Comparison of ENCODE assay signal across 9 cellular contexts in genomic region chr21:38807987-38808386, GRCh38. TPM values are rescaled to one million over a fixed set of nuclear protein-coding genes. Genes with fewer than 3 reads are reported as not detected.
DNase-seq lines count a peak whose midpoint lies in the region; ATAC-seq, FAIRE-seq and TF ChIP-seq lines count a peak whose summit lies in the region.
"Had no signal": no experiment of that assay in that cellular context is flagged by ENCODE, and none has a peak within 500 bp of the region (broad histone marks: within the 10 kb centered on the region; RNA-seq: fewer than 3 reads in every experiment).

No MANE protein-coding gene starts in this region.

- intact Hi-C loops in HepG2 (cut with micrococcal nuclease; ENCODE audit: unreplicated experiment): loop anchor here (2.0 to 10.0 kb wide), 4 partner anchors 41 to 327 kb away; no protein-coding TSS in a partner anchor

- FAIRE-seq in HepG2 (lab: Jason Lieb, UNC): no peak

- DNase-seq in activated T-cell treated with anti-CD3 and anti-CD28 coated beads, Interleukin-2, amount 50 U/mL, for 24 hours: no peak
- DNase-seq in activated T-cell treated with anti-CD3 and anti-CD28 coated beads for 4 hours: no peak
- DNase-seq in adipocyte (ENCODE audit: low read depth): no peak
- no peak for DNase-seq in HepG2 (ENCODE audit: low spot score)
- DNase-seq in pons (ENCODE audit: low spot score): no peak
- DNase-seq: DMS79 had no signal

- peaks cover 67% of the 10 kb centered on the region for H3K79me2 ChIP-seq in HepG2 (ENCODE audit: insufficient read depth, low read length)

- ATAC-seq in HepG2: no peak
- ATAC-seq in HG03571 (IDR thresholded peaks at IDR 0.05; ENCODE audit: unreplicated experiment): no peak
- no peak for ATAC-seq in HG02623 (IDR thresholded peaks at IDR 0.05; ENCODE audit: unreplicated experiment)

- TF ChIP-seq CTCF in HepG2 (CRISPR knock-in tag; IDR thresholded peaks at IDR 0.05): no peak

- H3K9ac ChIP-seq in adipocyte (ENCODE audit: low read length) (no peak overlapping the region), HepG2 (ENCODE audit: insufficient read depth, low read depth, low read length) (peak overlapping the region; percentile 97)

- WGBS in HepG2 (ENCODE audit: low lambda C conversion rate): 28% methylated on average over 2 of the region's 5 CpGs
- WGBS in thymus: 14% methylated on average over 5 of the region's 5 CpGs

- in situ Hi-C loops in HepG2 (cut with HindIII; ENCODE audit: extremely low pct_ligation_motif_present, low pct_unique_long_range_greater_than_20kb): loop anchor here (10.0 kb wide), 1 partner anchor 317 kb away; no protein-coding TSS in a partner anchor

- peaks cover 64% of the 10 kb centered on the region for H3K4me1 Mint-ChIP-seq in activated T-cell treated with anti-CD3 and anti-CD28 coated beads, Interleukin-2, amount 50 U/mL, for 24 hours (ENCODE audit: low read depth)

- CTCF ChIA-PET in HepG2 (lab: Yijun Ruan, JAX; ENCODE audit: low intra/inter-chr PET ratio, low total read pairs): no interaction called here

- peaks cover 25% of the 10 kb centered on the region for H3K4me1 ChIP-seq in adipocyte (ENCODE audit: control insufficient read depth, insufficient read depth, low read length)
- H3K4me1 ChIP-seq in HepG2 (ENCODE audit: insufficient read depth, low read length): peaks cover 78% of the 10 kb centered on the region
- H3K4me1 ChIP-seq in thymus (ENCODE audit: control insufficient read depth, insufficient read depth, low read length): peaks cover 11% of the 10 kb centered on the region

- POLR2A ChIA-PET in HepG2 (lab: Yijun Ruan, JAX): interaction anchor here (1.0 to 3.5 kb wide), 10 partner anchors 8 to 158 kb away, joined by 3 to 33 read pairs (median 4); no protein-coding TSS in a partner anchor

- no peak for TF ChIP-seq RAD21 in HepG2 (CRISPR knock-in tag; IDR thresholded peaks at IDR 0.05)

- no peak for TF ChIP-seq EP300 in HepG2 (IDR thresholded peaks at IDR 0.05; ENCODE audit: low read depth in 2 of 2, low read length in 2 of 2)
- no peak for TF ChIP-seq EP300 in HepG2 (CRISPR knock-in tag; IDR thresholded peaks at IDR 0.05; ENCODE audit: borderline replicate concordance)

- H3K4me3 Mint-ChIP-seq in activated T-cell treated with anti-CD3 and anti-CD28 coated beads, Interleukin-2, amount 50 U/mL, for 24 hours: peak overlapping the region; percentile 92

- H3K4me2 ChIP-seq in HepG2 (ENCODE audit: low read depth, low read length): peak overlapping the region; percentile 85

- no peaks in the 10 kb centered on the region for H3K9me3 Mint-ChIP-seq in activated T-cell treated with anti-CD3 and anti-CD28 coated beads, Interleukin-2, amount 50 U/mL, for 24 hours

- peaks cover 65% of the 10 kb centered on the region for H3K36me3 Mint-ChIP-seq in activated T-cell treated with anti-CD3 and anti-CD28 coated beads, Interleukin-2, amount 50 U/mL, for 24 hours (ENCODE audit: low read depth)

- H3K27me3 Mint-ChIP-seq in activated T-cell treated with anti-CD3 and anti-CD28 coated beads, Interleukin-2, amount 50 U/mL, for 24 hours: peaks cover 3% of the 10 kb centered on the region

- H2AFZ ChIP-seq in HepG2 (ENCODE audit: low read length): no peak overlapping the region

- peak in 1 of 2 experiments; percentile 10; a peak in 1 of 4 replicates for TF ChIP-seq POLR2A in HepG2 (IDR thresholded peaks at IDR 0.05; ENCODE audit: insufficient read depth in 1 of 2, low read depth in 2 of 2, low read length in 2 of 2)

- peak overlapping the region; percentile 90 for H3K4me3 ChIP-seq in adipocyte (ENCODE audit: low read length)
- peak overlapping the region; percentile 88 to 98 (median 96) for H3K4me3 ChIP-seq in HepG2 (replicated peaks in 1 of 3; ENCODE audit: insufficient read depth in 1 of 3, low read depth in 2 of 3, low read length in 3 of 3)
- H3K4me3 ChIP-seq in thymus (ENCODE audit: low read length): peak overlapping the region; percentile 88

- H3K27me3 ChIP-seq in adipocyte (replicated peaks; ENCODE audit: control insufficient read depth, insufficient read depth, low read length) (no peaks in the 10 kb centered on the region), HepG2 (ENCODE audit: control insufficient read depth in 1 of 2, insufficient read depth in 2 of 2, low read length in 2 of 2) (no peaks in the 10 kb centered on the region; a peak in 1 of 5 replicates), thymus (ENCODE audit: control insufficient read depth, insufficient read depth) (no peaks in the 10 kb centered on the region)

- H4K20me1 ChIP-seq in HepG2 (ENCODE audit: insufficient read depth, low read length): peaks cover 49% of the 10 kb centered on the region

- H3K27ac ChIP-seq in HepG2 (ENCODE audit: extremely low read length, insufficient read depth, low read length) (peak overlapping the region; percentile 75), thymus (ENCODE audit: low read depth) (no peak overlapping the region)

- BruUV-seq in HepG2 (replicated peaks; lab: Mats Ljungman, UMichigan): no TSS peak

- H3K9me3 ChIP-seq in adipocyte (ENCODE audit: control insufficient read depth, low read length): no peaks in the 10 kb centered on the region
- H3K9me3 ChIP-seq in HepG2 (ENCODE audit: low read length): no peaks in the 10 kb centered on the region
- H3K9me3 ChIP-seq in thymus (ENCODE audit: control insufficient read depth): no peaks in the 10 kb centered on the region

- peaks cover 13% of the 10 kb centered on the region for H3K36me3 ChIP-seq in adipocyte (ENCODE audit: control insufficient read depth, insufficient read depth, low read length, severe bottlenecking)
- peaks cover 11 to 39% of the 10 kb centered on the region in 2 experiments for H3K36me3 ChIP-seq in HepG2 (replicated peaks in 1 of 2; ENCODE audit: control insufficient read depth in 1 of 2, insufficient read depth in 2 of 2, low read length in 2 of 2)
- peaks cover 8% of the 10 kb centered on the region for H3K36me3 ChIP-seq in thymus (ENCODE audit: control insufficient read depth, insufficient read depth)

- H3K27ac Mint-ChIP-seq in activated T-cell treated with anti-CD3 and anti-CD28 coated beads, Interleukin-2, amount 50 U/mL, for 24 hours: peak overlapping the region; percentile 94

TF ChIP-seq in HepG2, 621 proteins besides CTCF, POLR2A, EP300 and RAD21 (continues in another document):
- TF ChIP-seq DZIP1 (CRISPR knock-in tag; IDR thresholded peaks at IDR 0.05) (no peak), HMGXB4 (CRISPR knock-in tag; IDR thresholded peaks at IDR 0.05; ENCODE audit: borderline replicate concordance in 1 of 2, low read depth in 1 of 2) (0 out of 4 replicates have a peak, but pooled peaks of 1 of the 2 experiments have one; percentile 28)

RNA-seq across cellular contexts. Expression of gene ETS2, which starts 2.3 kb away (rescaled TPM):
- total RNA-seq in HepG2 (2016; rRNA removed; fragmentation: Illumina TruSeq; extraction: Trizol): 24.6 and 28.2 TPM in 2 replicates
- 3.8 and 4.0 TPM in 2 replicates for total RNA-seq in HepG2 (2016; cell fraction: cytosol; rRNA removed; fragmentation: Illumina TruSeq; extraction: Trizol; ENCODE audit: low read depth)
- 23.9 and 25.8 TPM in 2 replicates for total RNA-seq in HepG2 (2016; cell fraction: insoluble cytoplasmic fraction; rRNA removed; fragmentation: Illumina TruSeq; extraction: Trizol)
- total RNA-seq in HepG2 (2016; cell fraction: membrane; rRNA removed; fragmentation: Illumina TruSeq; extraction: Trizol): 12.7 and 13.7 TPM in 2 replicates
- 18.7 and 22.0 TPM in 2 replicates for total RNA-seq in HepG2 (2016; cell fraction: nucleus; rRNA removed; fragmentation: Illumina TruSeq; extraction: Trizol)
- polyA plus RNA-seq in HepG2 (2011; rRNA removed) (64.4 and 71.4 TPM in 2 replicates), thymus (80.0 TPM)
- 35.2 and 41.5 TPM in 2 replicates for polyA plus RNA-seq in HepG2 (2011; cell fraction: cytosol; rRNA removed)
- 84.4 and 87.5 TPM in 2 replicates for polyA plus RNA-seq in HepG2 (2011; cell fraction: nucleus; rRNA removed)
- 88.7 and 93.9 TPM in 2 replicates for polyA plus RNA-seq in HepG2 (2012)
- polyA plus RNA-seq in HepG2 (2016; cell fraction: cytosol; fragmentation: Illumina TruSeq; extraction: Trizol; ENCODE audit: low read depth): 4.9 and 5.3 TPM in 2 replicates
- 32.4 and 34.7 TPM in 2 replicates for polyA plus RNA-seq in HepG2 (2016; cell fraction: insoluble cytoplasmic fraction; fragmentation: Illumina TruSeq; extraction: Trizol; ENCODE audit: low read depth)
- polyA plus RNA-seq in HepG2 (2016; cell fraction: membrane; fragmentation: Illumina TruSeq; extraction: Trizol; ENCODE audit: low read depth): 11.1 and 13.2 TPM in 2 replicates
- polyA plus RNA-seq in HepG2 (2016; cell fraction: nucleus; fragmentation: Illumina TruSeq; extraction: Trizol; ENCODE audit: insufficient read depth, low read depth): 37.6 and 39.9 TPM in 2 replicates
- 29.2 and 54.2 TPM in 2 replicates for polyA minus RNA-seq in HepG2 (2011; rRNA and poly(A)+ RNA removed; ENCODE audit: low replicate concordance)
- polyA minus RNA-seq in HepG2 (2011; cell fraction: cytosol; rRNA and poly(A)+ RNA removed): 54.7 and 59.7 TPM in 2 replicates
- polyA minus RNA-seq in HepG2 (2011; cell fraction: nucleus; rRNA and poly(A)+ RNA removed): 39.1 and 52.8 TPM in 2 replicates
